In the genomic region with DNA sequence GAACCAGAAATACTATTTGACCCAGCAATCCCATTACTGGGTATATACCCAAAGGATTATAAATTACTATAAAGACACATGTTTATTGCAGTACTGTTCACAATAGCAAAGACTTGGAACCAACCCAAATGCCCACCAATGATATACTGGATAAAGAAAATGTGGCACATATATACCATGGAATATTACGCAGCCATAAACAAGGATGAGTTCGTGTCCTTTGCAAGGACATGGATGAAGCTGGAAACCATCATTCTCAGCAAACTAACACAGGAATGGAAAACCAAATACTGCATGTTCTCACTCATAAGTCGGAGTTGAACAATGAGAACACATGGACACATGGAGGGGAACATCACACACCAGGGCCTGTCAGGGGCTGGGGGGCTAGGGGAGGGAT, we compare ENCODE assay signal across 7 cellular contexts. TPM values are rescaled to one million over a fixed set of nuclear protein-coding genes. Genes with fewer than 3 reads are reported as not detected.
"Had no signal": no experiment of that assay in that cellular context is flagged by ENCODE, and none has a peak within 500 bp of the region (broad histone marks: within the 10 kb centered on the region; RNA-seq: fewer than 3 reads in every experiment).

No MANE protein-coding gene starts in this region.

RNA-seq across cellular contexts. Expression of gene DNASE2B, which starts 50.4 kb away (rescaled TPM):
- total RNA-seq: stomach, temporal lobe, thoracic aorta, tibial nerve, urinary bladder, uterus, vagina had no signal
- polyA plus RNA-seq: urinary bladder had no signal
